In genomic region chr1:174957829-174958228, GRCh38 we compare ENCODE assay signal across 15 cellular contexts. TPM values are rescaled to one million over a fixed set of nuclear protein-coding genes. Genes with fewer than 3 reads are reported as not detected.
DNase-seq lines count a peak whose midpoint lies in the region; ATAC-seq and TF ChIP-seq lines count a peak whose summit lies in the region.
"Had no signal": no experiment of that assay in that cellular context is flagged by ENCODE, and none has a peak within 500 bp of the region (broad histone marks: within the 10 kb centered on the region; RNA-seq: fewer than 3 reads in every experiment).

No MANE protein-coding gene starts in this region.

- POLR2A ChIA-PET in naive thymus-derived CD8-positive, alpha-beta T cell (lab: Charles Lee), result interaction anchor here (0.7 to 0.8 kb wide), 2 partner anchors 19 to 260 kb away, joined by 5 to 7 read pairs; no protein-coding TSS in a partner anchor

- no peaks in the 10 kb centered on the region for H3K9me3 Mint-ChIP-seq in activated CD8-positive, alpha-beta memory T cell treated with anti-CD3 and anti-CD28 coated beads, Interleukin-2, amount 10 ng/mL, durations not matched to agents 7 days and 5 days (ENCODE audit: low read depth)
- no peaks in the 10 kb centered on the region for H3K9me3 Mint-ChIP-seq in IgD-negative memory B cell
- no peaks in the 10 kb centered on the region for H3K9me3 Mint-ChIP-seq in activated T-helper 1 cell treated with anti-CD3 and anti-CD28 coated beads, Interleukin-12 subunit alpha, Interleukin-12 subunit beta, Interleukin-2, Interleukin-4 antibody, amounts not matched to agents 30 ng/mL and 10 ng/mL and 1 ng/mL, durations not matched to agents 14 hours and 24 hours and 36 hours
- no peaks in the 10 kb centered on the region for H3K9me3 Mint-ChIP-seq in naive thymus-derived CD8-positive, alpha-beta T cell

- H3K27me3 Mint-ChIP-seq in activated CD8-positive, alpha-beta memory T cell treated with anti-CD3 and anti-CD28 coated beads, Interleukin-2, amount 10 ng/mL, durations not matched to agents 7 days and 5 days, result no peaks in the 10 kb centered on the region
- H3K27me3 Mint-ChIP-seq in IgD-negative memory B cell, result no peaks in the 10 kb centered on the region
- no peaks in the 10 kb centered on the region for H3K27me3 Mint-ChIP-seq in activated T-helper 1 cell treated with anti-CD3 and anti-CD28 coated beads, Interleukin-12 subunit alpha, Interleukin-12 subunit beta, Interleukin-2, Interleukin-4 antibody, amounts not matched to agents 30 ng/mL and 10 ng/mL and 1 ng/mL, durations not matched to agents 14 hours and 24 hours and 36 hours (ENCODE audit: insufficient read depth)
- no peaks in the 10 kb centered on the region for H3K27me3 Mint-ChIP-seq in naive thymus-derived CD8-positive, alpha-beta T cell

- H3K4me3 Mint-ChIP-seq in activated CD8-positive, alpha-beta memory T cell treated with anti-CD3 and anti-CD28 coated beads, Interleukin-2, amount 10 ng/mL, durations not matched to agents 7 days and 5 days, result peak overlapping the region; percentile 67
- H3K4me3 Mint-ChIP-seq in IgD-negative memory B cell, result peak overlapping the region in 2 of 4 donors; percentile 63 to 79
- H3K4me3 Mint-ChIP-seq in activated T-helper 1 cell treated with anti-CD3 and anti-CD28 coated beads, Interleukin-12 subunit alpha, Interleukin-12 subunit beta, Interleukin-2, Interleukin-4 antibody, amounts not matched to agents 30 ng/mL and 10 ng/mL and 1 ng/mL, durations not matched to agents 14 hours and 24 hours and 36 hours, result peak overlapping the region; percentile 19
- peak overlapping the region in 5 of 10 donors; percentile 16 to 56 (median 40) for H3K4me3 Mint-ChIP-seq in naive thymus-derived CD8-positive, alpha-beta T cell

- DNase-seq in activated CD8-positive, alpha-beta memory T cell treated with anti-CD3 and anti-CD28 coated beads, Interleukin-2, amount 10 ng/mL, durations not matched to agents 7 days and 5 days, result no peak
- DNase-seq in activated CD8-positive, alpha-beta memory T cell treated with anti-CD3 and anti-CD28 coated beads for 24 hours, result no peak
- no peak for DNase-seq in activated T-helper 1 cell treated with anti-CD3 and anti-CD28 coated beads, Interleukin-12 subunit alpha, Interleukin-12 subunit beta, Interleukin-2, Interleukin-4 antibody, amounts not matched to agents 30 ng/mL and 10 ng/mL and 1 ng/mL, durations not matched to agents 14 hours and 24 hours and 36 hours (ENCODE audit: low spot score)
- DNase-seq in naive thymus-derived CD8-positive, alpha-beta T cell, result no peak
- DNase-seq in left ventricle myocardium superior (no peak), MG63 (no peak)
- DNase-seq: activated CD8-positive, alpha-beta memory T cell treated with anti-CD3 and anti-CD28 coated beads, Interleukin-2, amount 50 U/mL, for 48 hours; hippocampal formation; kidney; NCI-H1436 treated with DMSO at 0.1 percent for 48 hours; NCI-H2227 treated with DMSO at 0.1 percent for 48 hours; stimulated activated CD4-positive, alpha-beta T cell treated with anti-CD3 and anti-CD28 coated beads, Interleukin-15, amount 100 ng/mL, for 24 hours; WERI-Rb-1 had no signal

- H3K27me3 ChIP-seq in MG63, result no peaks in the 10 kb centered on the region

- CTCF ChIA-PET in activated CD8-positive, alpha-beta memory T cell treated with anti-CD3 and anti-CD28 coated beads, Interleukin-2, amount 10 ng/mL, durations not matched to agents 7 days and 5 days (lab: Charles Lee), result interaction anchor here (0.7 to 1.5 kb wide), 5 partner anchors 10 to 197 kb away, joined by 3 to 4 read pairs (median 3); no protein-coding TSS in a partner anchor

- H3K36me3 Mint-ChIP-seq in activated CD8-positive, alpha-beta memory T cell treated with anti-CD3 and anti-CD28 coated beads, Interleukin-2, amount 10 ng/mL, durations not matched to agents 7 days and 5 days, result peaks cover 10% of the 10 kb centered on the region
- peaks cover 3% of the 10 kb centered on the region for H3K36me3 Mint-ChIP-seq in IgD-negative memory B cell
- H3K36me3 Mint-ChIP-seq in activated T-helper 1 cell treated with anti-CD3 and anti-CD28 coated beads, Interleukin-12 subunit alpha, Interleukin-12 subunit beta, Interleukin-2, Interleukin-4 antibody, amounts not matched to agents 30 ng/mL and 10 ng/mL and 1 ng/mL, durations not matched to agents 14 hours and 24 hours and 36 hours (ENCODE audit: low read depth), result peaks cover 3% of the 10 kb centered on the region
- peaks cover 4 to 9% (median 6%) of the 10 kb centered on the region in 3 donors for H3K36me3 Mint-ChIP-seq in naive thymus-derived CD8-positive, alpha-beta T cell

- no peak overlapping the region for H3K4me3 ChIP-seq in MG63

- H3K36me3 ChIP-seq in MG63, result no peaks in the 10 kb centered on the region
- H3K36me3 ChIP-seq: WERI-Rb-1 had no signal

- H3K9me3 ChIP-seq in MG63, result no peaks in the 10 kb centered on the region

- peak overlapping the region; percentile 87 for H3K27ac Mint-ChIP-seq in activated CD8-positive, alpha-beta memory T cell treated with anti-CD3 and anti-CD28 coated beads, Interleukin-2, amount 10 ng/mL, durations not matched to agents 7 days and 5 days
- H3K27ac Mint-ChIP-seq in IgD-negative memory B cell, result peak overlapping the region in 2 of 3 donors; percentile 69 to 78
- H3K27ac Mint-ChIP-seq in activated T-helper 1 cell treated with anti-CD3 and anti-CD28 coated beads, Interleukin-12 subunit alpha, Interleukin-12 subunit beta, Interleukin-2, Interleukin-4 antibody, amounts not matched to agents 30 ng/mL and 10 ng/mL and 1 ng/mL, durations not matched to agents 14 hours and 24 hours and 36 hours, result peak overlapping the region; percentile 52
- H3K27ac Mint-ChIP-seq in naive thymus-derived CD8-positive, alpha-beta T cell, result peak overlapping the region in 8 of 10 donors; percentile 36 to 96 (median 67)

- no peak for TF ChIP-seq POLR2A in GM18505 (IDR thresholded peaks at IDR 0.05; ENCODE audit: borderline replicate concordance, extremely low read depth, insufficient read depth, insufficient read length)

- peaks cover 22% of the 10 kb centered on the region for H3K4me1 Mint-ChIP-seq in activated CD8-positive, alpha-beta memory T cell treated with anti-CD3 and anti-CD28 coated beads, Interleukin-2, amount 10 ng/mL, durations not matched to agents 7 days and 5 days
- H3K4me1 Mint-ChIP-seq in IgD-negative memory B cell, result peaks cover 34 to 46% (median 38%) of the 10 kb centered on the region in 3 donors
- H3K4me1 Mint-ChIP-seq in activated T-helper 1 cell treated with anti-CD3 and anti-CD28 coated beads, Interleukin-12 subunit alpha, Interleukin-12 subunit beta, Interleukin-2, Interleukin-4 antibody, amounts not matched to agents 30 ng/mL and 10 ng/mL and 1 ng/mL, durations not matched to agents 14 hours and 24 hours and 36 hours (ENCODE audit: low read depth), result peaks cover 41% of the 10 kb centered on the region
- peaks cover 2 to 50% (median 29%) of the 10 kb centered on the region in 4 donors for H3K4me1 Mint-ChIP-seq in naive thymus-derived CD8-positive, alpha-beta T cell

- peak; percentile 85 for ATAC-seq in activated CD8-positive, alpha-beta memory T cell treated with anti-CD3 and anti-CD28 coated beads, Interleukin-2, amount 10 ng/mL, durations not matched to agents 7 days and 5 days
- peak in 1 of 2 donors; percentile 52 for ATAC-seq in naive thymus-derived CD8-positive, alpha-beta T cell
- no peak for ATAC-seq in GM18505 (IDR thresholded peaks at IDR 0.05; ENCODE audit: unreplicated experiment)
- ATAC-seq in left ventricle myocardium superior, result no peak

- intact Hi-C loops in activated T-helper 1 cell treated with anti-CD3 and anti-CD28 coated beads, Interleukin-12 subunit alpha, Interleukin-12 subunit beta, Interleukin-2, Interleukin-4 antibody, amounts not matched to agents 30 ng/mL and 10 ng/mL and 1 ng/mL, durations not matched to agents 14 hours and 24 hours and 36 hours (cut with micrococcal nuclease), result no loop called here
- intact Hi-C loops in left ventricle myocardium superior (cut with micrococcal nuclease), result no loop called here

RNA-seq across cellular contexts. Expression of gene CACYBP, which starts 41.9 kb away (rescaled TPM):
- total RNA-seq in activated CD8-positive, alpha-beta memory T cell treated with anti-CD3 and anti-CD28 coated beads, Interleukin-2, amount 10 ng/mL, durations not matched to agents 7 days and 5 days, result 100 to 1,000 TPM; 210 to 287 TPM
- 158 TPM for polyA plus RNA-seq in IgD-negative memory B cell
- 342 and 369 TPM in 2 replicates for total RNA-seq in activated T-helper 1 cell treated with anti-CD3 and anti-CD28 coated beads, Interleukin-12 subunit alpha, Interleukin-12 subunit beta, Interleukin-2, Interleukin-4 antibody, amounts not matched to agents 30 ng/mL and 10 ng/mL and 1 ng/mL, durations not matched to agents 14 hours and 24 hours and 36 hours
- total RNA-seq in naive thymus-derived CD8-positive, alpha-beta T cell, result 100 to 1,000 TPM in 1 of 2 experiments, 10 to 100 TPM in 1; 97.3 to 114 TPM
- 100 to 1,000 TPM; 167 to 185 (median 168) TPM for polyA plus RNA-seq in naive thymus-derived CD8-positive, alpha-beta T cell
- total RNA-seq in left ventricle myocardium superior, result 92.5 TPM
- total RNA-seq in MG63 (2014; rRNA removed; shearing (Covaris generic); ENCODE audit: low replicate concordance), result 423 and 980 TPM in 2 replicates
